ENCODE assay signal across 27 cellular contexts in the genomic region with DNA sequence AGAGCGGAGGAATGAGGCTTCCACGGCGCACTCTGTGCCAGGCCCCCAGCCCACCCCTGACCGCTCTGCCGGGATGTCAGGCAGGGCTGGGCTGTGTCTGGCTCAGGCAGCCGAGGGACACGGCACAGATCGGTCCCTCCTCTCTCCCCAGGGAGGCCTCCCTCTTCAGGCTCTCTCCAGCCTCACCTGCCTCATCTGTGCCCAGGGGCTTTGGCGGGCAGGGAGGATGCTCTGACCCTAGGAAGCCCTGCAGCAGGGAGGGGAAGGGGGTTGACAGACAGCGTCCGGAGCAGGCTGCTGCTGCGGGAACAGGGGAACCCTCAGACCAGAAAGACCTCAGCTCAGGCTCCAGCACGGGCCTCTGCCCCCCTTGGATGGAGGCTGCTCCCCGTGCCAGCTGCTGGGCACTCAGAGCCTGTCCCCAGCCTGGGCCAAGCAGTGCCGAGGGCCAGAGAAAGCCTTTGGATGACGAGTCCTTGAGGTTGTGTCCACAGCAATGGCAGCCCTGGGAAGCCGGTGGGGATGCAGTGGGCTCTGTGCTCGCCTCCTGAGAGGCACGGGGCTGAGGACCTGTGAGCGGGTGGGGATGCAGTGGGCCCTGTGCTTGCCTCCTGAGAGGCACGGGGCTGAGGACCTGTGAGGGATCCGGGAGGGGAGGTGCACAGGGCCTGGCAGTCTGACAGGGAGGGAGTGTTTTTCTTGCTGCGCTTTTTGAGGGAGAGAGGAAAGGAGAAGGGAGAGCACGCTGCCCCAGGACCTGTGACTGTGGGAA.
DNase-seq lines count a peak whose midpoint lies in the region; ATAC-seq, FAIRE-seq and TF ChIP-seq lines count a peak whose summit lies in the region.
"Had no signal": no experiment of that assay in that cellular context is flagged by ENCODE, and none has a peak within 500 bp of the region (broad histone marks: within the 10 kb centered on the region; RNA-seq: fewer than 3 reads in every experiment).

No MANE protein-coding gene starts in this region.

- H3K36me3 ChIP-seq in right atrium auricular region = no peaks in the 10 kb centered on the region
- H3K36me3 ChIP-seq in pancreas = no peaks in the 10 kb centered on the region
- H3K36me3 ChIP-seq in aorta (ENCODE audit: control insufficient read depth in 1 of 2, insufficient read depth in 2 of 2, low read length in 1 of 2) = no peaks in the 10 kb centered on the region
- H3K36me3 ChIP-seq in testis (ENCODE audit: low read depth, missing control alignments) = no peaks in the 10 kb centered on the region
- H3K36me3 ChIP-seq in naive thymus-derived CD4-positive, alpha-beta T cell (ENCODE audit: control insufficient read depth in 2 of 3, insufficient read depth in 3 of 3, low read length in 3 of 3) = no peaks in the 10 kb centered on the region
- H3K36me3 ChIP-seq: MG63, right lobe of liver had no signal

- CTCF ChIA-PET in naive thymus-derived CD4-positive, alpha-beta T cell (lab: Charles Lee) = no interaction called here

- H3K27ac ChIP-seq in right atrium auricular region (no peak overlapping the region), pancreas (peak overlapping the region in 1 of 4 donors; percentile 28), aorta (ENCODE audit: low read depth in 1 of 2, low read length in 2 of 2) (no peak overlapping the region), testis (no peak overlapping the region)
- no peak overlapping the region for H3K27ac ChIP-seq in naive thymus-derived CD4-positive, alpha-beta T cell (ENCODE audit: low read depth, low read length)
- H3K27ac ChIP-seq: parathyroid adenoma, right lobe of liver had no signal

- peaks cover 13 to 48% (median 31%) of the 10 kb centered on the region in 7 donors for H3K4me1 Mint-ChIP-seq in naive thymus-derived CD4-positive, alpha-beta T cell

- H3K36me3 Mint-ChIP-seq in naive thymus-derived CD4-positive, alpha-beta T cell = peaks cover 0 to 3% (median 0%) of the 10 kb centered on the region in 5 donors

- peak overlapping the region in 1 of 10 donors; percentile 42 for H3K4me3 Mint-ChIP-seq in naive thymus-derived CD4-positive, alpha-beta T cell
- H3K4me3 Mint-ChIP-seq: activated CD8-positive, alpha-beta T cell treated with anti-CD3 and anti-CD28 coated beads, Interleukin-2, amount 10 ng/mL, durations not matched to agents 7 days and 5 days; activated naive CD4-positive, alpha-beta T cell treated with anti-CD3 and anti-CD28 coated beads, Interleukin-2, amount 10 ng/mL, durations not matched to agents 7 days and 5 days; activated T-helper 17 cell treated with anti-CD3 and anti-CD28 coated beads, Interleukin-2, amount 50 U/mL, for 72 hours; CD8-positive, alpha-beta memory T cell; H9 had no signal

- POLR2A ChIA-PET in naive thymus-derived CD4-positive, alpha-beta T cell (lab: Charles Lee) = no interaction called here

- ATAC-seq in Right ventricle myocardium inferior (peak; percentile 49), esophagus mucosa (peak; percentile 41), pancreas (peak in 3 of 4 donors; percentile 40 to 48 (median 47)), aorta (ENCODE audit: low FRiP score) (peak; percentile 80)
- no peak for ATAC-seq in naive thymus-derived CD4-positive, alpha-beta T cell
- ATAC-seq: activated CD8-positive, alpha-beta T cell treated with anti-CD3 and anti-CD28 coated beads, Interleukin-2, amount 10 ng/mL, durations not matched to agents 7 days and 5 days; activated T-helper 17 cell treated with anti-CD3 and anti-CD28 coated beads, Interleukin-2, amount 50 U/mL, for 72 hours had no signal

- no peak for TF ChIP-seq POLR2A in testis (IDR thresholded peaks at IDR 0.05)

- TF ChIP-seq CTCF in right atrium auricular region (IDR thresholded peaks at IDR 0.05) (no peak), pancreas (IDR thresholded peaks at IDR 0.05) (no peak), testis (IDR thresholded peaks at IDR 0.05) (no peak)

- peak overlapping the region in 4 of 9 donors; percentile 24 to 81 (median 57) for H3K27ac Mint-ChIP-seq in naive thymus-derived CD4-positive, alpha-beta T cell
- H3K27ac Mint-ChIP-seq: activated CD8-positive, alpha-beta T cell treated with anti-CD3 and anti-CD28 coated beads, Interleukin-2, amount 10 ng/mL, durations not matched to agents 7 days and 5 days; activated naive CD4-positive, alpha-beta T cell treated with anti-CD3 and anti-CD28 coated beads, Interleukin-2, amount 10 ng/mL, durations not matched to agents 7 days and 5 days; activated T-helper 17 cell treated with anti-CD3 and anti-CD28 coated beads, Interleukin-2, amount 50 U/mL, for 72 hours; H9 had no signal

- H3K27me3 Mint-ChIP-seq in naive thymus-derived CD4-positive, alpha-beta T cell = peaks cover 0 to 3% (median 0%) of the 10 kb centered on the region in 5 donors
- H3K27me3 Mint-ChIP-seq: activated T-helper 17 cell treated with anti-CD3 and anti-CD28 coated beads, Interleukin-2, amount 50 U/mL, for 72 hours had no signal

- no peaks in the 10 kb centered on the region for H3K27me3 ChIP-seq in right atrium auricular region
- no peaks in the 10 kb centered on the region for H3K27me3 ChIP-seq in pancreas
- no peaks in the 10 kb centered on the region for H3K27me3 ChIP-seq in aorta (ENCODE audit: control insufficient read depth in 1 of 2, insufficient read depth in 2 of 2, low read length in 1 of 2)
- no peaks in the 10 kb centered on the region for H3K27me3 ChIP-seq in testis
- H3K27me3 ChIP-seq in naive thymus-derived CD4-positive, alpha-beta T cell (ENCODE audit: control insufficient read depth in 2 of 2, insufficient read depth in 2 of 2, low read length in 2 of 2) = no peaks in the 10 kb centered on the region
- H3K27me3 ChIP-seq: right lobe of liver had no signal

- intact Hi-C loops in Right ventricle myocardium inferior (cut with DNase I) (no loop called here), pancreas (cut with DNase I) (no loop called here), aorta (cut with DNase I) (no loop called here), testis (cut with DNase I; ENCODE audit: low total_unique reads) (no loop called here)
- intact Hi-C loops in naive thymus-derived CD4-positive, alpha-beta T cell (cut with micrococcal nuclease) = no loop called here

- DNase-seq in Right ventricle myocardium inferior (ENCODE audit: missing footprints) = peak; percentile 62
- no peak for DNase-seq in right atrium auricular region (ENCODE audit: low spot score)
- peak in 2 of 6 donors; percentile 38 to 86 for DNase-seq in pancreas
- DNase-seq in aorta = no peak
- no peak for DNase-seq in amniotic stem cell (lab: John Stamatoyannopoulos, UW)
- DNase-seq in testis = no peak
- DNase-seq in naive thymus-derived CD4-positive, alpha-beta T cell = no peak
- DNase-seq: activated CD8-positive, alpha-beta T cell treated with anti-CD3 and anti-CD28 coated beads, Interleukin-2, amount 10 ng/mL, durations not matched to agents 7 days and 5 days; activated naive CD4-positive, alpha-beta T cell treated with anti-CD3 and anti-CD28 coated beads, Interleukin-2, amount 10 ng/mL, durations not matched to agents 7 days and 5 days; AML-193; anterior cingulate cortex; CD8-positive, alpha-beta memory T cell; H9; hippocampal formation; KG1; MG63; NCI-H2029 treated with DMSO at 0.1 percent for 48 hours; NCI-H524 treated with DMSO at 0.1 percent for 48 hours; right lobe of liver; Right ventricle myocardium superior; stimulated activated CD4-positive, alpha-beta T cell treated with anti-CD3 and anti-CD28 coated beads, Interleukin-2, amount 100 ng/mL, for 48 hours; T-helper 2 cell had no signal

- H3K9me3 Mint-ChIP-seq in naive thymus-derived CD4-positive, alpha-beta T cell = peaks cover 0 to 9% (median 0%) of the 10 kb centered on the region in 11 donors
- H3K9me3 Mint-ChIP-seq: H9 had no signal

- WGBS in pancreas, 2 donors = 80 to 81% methylated on average over 24 of the region's 24 CpGs
- WGBS in aorta, 2 donors = 76 to 80% methylated on average over 24 of the region's 24 CpGs
- WGBS in testis, 2 donors = 66 to 67% methylated on average over 13 to 24 of the region's 24 CpGs

- H3K4me3 ChIP-seq in right atrium auricular region (no peak overlapping the region), pancreas (no peak overlapping the region), aorta (ENCODE audit: low read length in 2 of 2) (no peak overlapping the region), testis (no peak overlapping the region)
- H3K4me3 ChIP-seq in naive thymus-derived CD4-positive, alpha-beta T cell (ENCODE audit: low read length) = no peak overlapping the region
- H3K4me3 ChIP-seq: MG63, right lobe of liver had no signal

- FAIRE-seq in pancreas (lab: Jason Lieb, UNC) = no peak
- FAIRE-seq: endothelial cell of umbilical vein, GM12891 had no signal

- H3K4me1 ChIP-seq in right atrium auricular region = no peaks in the 10 kb centered on the region
- peaks cover 0 to 5% (median 0%) of the 10 kb centered on the region in 3 donors for H3K4me1 ChIP-seq in pancreas
- no peaks in the 10 kb centered on the region for H3K4me1 ChIP-seq in aorta (ENCODE audit: control insufficient read depth in 1 of 2, insufficient read depth in 2 of 2, low read length in 2 of 2)
- peaks cover under 1% of the 10 kb centered on the region for H3K4me1 ChIP-seq in testis
- H3K4me1 ChIP-seq in naive thymus-derived CD4-positive, alpha-beta T cell (ENCODE audit: control insufficient read depth in 2 of 2, insufficient read depth in 2 of 2, low read length in 2 of 2) = peaks cover 12 to 28% of the 10 kb centered on the region in 2 donors
- H3K4me1 ChIP-seq: parathyroid adenoma, right lobe of liver had no signal

- H3K9me3 ChIP-seq in right atrium auricular region = peaks cover 0 to 6% of the 10 kb centered on the region in 2 donors
- no peaks in the 10 kb centered on the region for H3K9me3 ChIP-seq in pancreas
- H3K9me3 ChIP-seq in aorta (ENCODE audit: control insufficient read depth, low read length) = peaks cover 2% of the 10 kb centered on the region
- H3K9me3 ChIP-seq in testis = no peaks in the 10 kb centered on the region
- peaks cover 0 to 6% (median 0%) of the 10 kb centered on the region in 3 experiments for H3K9me3 ChIP-seq in naive thymus-derived CD4-positive, alpha-beta T cell (ENCODE audit: control insufficient read depth in 2 of 3, low read length in 3 of 3)
- H3K9me3 ChIP-seq: MG63, right lobe of liver had no signal
